In genomic region chr5:83277154-83277553, GRCh38 we compare ENCODE assay signal across 14 cellular contexts.
"Had no signal": no experiment of that assay in that cellular context is flagged by ENCODE, and none has a peak within 500 bp of the region (broad histone marks: within the 10 kb centered on the region; RNA-seq: fewer than 3 reads in every experiment).

No MANE protein-coding gene starts in this region.

- H3K27me3 ChIP-seq: esophagus squamous epithelium, testis had no signal

- H3K27ac ChIP-seq: esophagus squamous epithelium, testis had no signal

- DNase-seq: activated CD4-positive, alpha-beta T cell treated with anti-CD3 and anti-CD28 coated beads, Interleukin-2, amount 10 ng/mL, durations not matched to agents 7 days and 5 days; activated CD8-positive, alpha-beta T cell treated with anti-CD3 and anti-CD28 coated beads, Interleukin-2, amount 10 ng/mL, durations not matched to agents 7 days and 5 days; activated naive CD4-positive, alpha-beta T cell treated with anti-CD3 and anti-CD28 coated beads, Interleukin-2, amount 10 ng/mL, durations not matched to agents 7 days and 5 days; activated T-cell treated with anti-CD3 and anti-CD28 coated beads, Interleukin-2, amount 50 U/mL, for 4 hours; dermis blood vessel endothelial cell; effector memory CD4-positive, alpha-beta T cell; esophagus squamous epithelium; hippocampal formation; naive B cell; stimulated activated CD4-positive, alpha-beta T cell treated with anti-CD3 and anti-CD28 coated beads, Interleukin-4, amount 100 ng/mL, for 24 hours; testis had no signal

- ATAC-seq: activated CD4-positive, CD25-positive, alpha-beta regulatory T cell treated with anti-CD3 and anti-CD28 coated beads, Interleukin-2, amount 50 U/mL, for 24 hours; activated CD8-positive, alpha-beta T cell treated with anti-CD3 and anti-CD28 coated beads, Interleukin-2, amount 10 ng/mL, durations not matched to agents 7 days and 5 days; activated T-cell treated with anti-CD3 and anti-CD28 coated beads, Interleukin-2, amount 50 U/mL, for 4 hours; sciatic nerve; stimulated activated memory B cell treated with anti-CD40 and anti-IgM and Interleukin-4, amounts not matched to agents 10 μg/mL and 1 μg/mL and 100 μg/mL, for 72 hours had no signal

- H3K4me3 ChIP-seq: esophagus squamous epithelium, testis had no signal

- H3K9me3 ChIP-seq: esophagus squamous epithelium, testis had no signal

- H3K4me1 ChIP-seq: esophagus squamous epithelium, testis had no signal

- H3K36me3 ChIP-seq: esophagus squamous epithelium had no signal
